Comparison of ENCODE assay signal across 1 cellular context in genomic region chr1:52366517-52366827, GRCh38.
TF ChIP-seq lines count a peak whose summit lies in the region.

No MANE protein-coding gene starts in this region.

TF ChIP-seq in SK-N-SH treated with all-trans-retinoic acid at 6 μM for 48 hours, 23 proteins besides CTCF, POLR2A, EP300 and RAD21 (continued from another document):
- no peak for TF ChIP-seq POU6F1 (CRISPR knock-in tag; IDR thresholded peaks at IDR 0.05; ENCODE audit: borderline replicate concordance, low read depth)
- no peak for TF ChIP-seq PPARA (CRISPR knock-in tag; IDR thresholded peaks at IDR 0.05; ENCODE audit: borderline replicate concordance)
- no peak for TF ChIP-seq ZNF565 (CRISPR knock-in tag; conservative IDR thresholded peaks at IDR 0.05; ENCODE audit: low read depth)
